ENCODE assay signal across 7 cellular contexts in genomic region chr1:38529946-38530345, GRCh38.
"Had no signal": no experiment of that assay in that cellular context is flagged by ENCODE, and none has a peak within 500 bp of the region (broad histone marks: within the 10 kb centered on the region; RNA-seq: fewer than 3 reads in every experiment).

No MANE protein-coding gene starts in this region.

- H3K9ac ChIP-seq: GM23248 had no signal

- H3K36me3 Mint-ChIP-seq: IgD-negative memory B cell had no signal

- H3K36me3 ChIP-seq: HAP-1 had no signal

- H2AFZ ChIP-seq: GM23248 had no signal

- H3K9me3 Mint-ChIP-seq: IgD-negative memory B cell had no signal

- H3K9me3 ChIP-seq: HAP-1 had no signal

- ATAC-seq: HCT116 had no signal

- H3K27ac ChIP-seq: GM23248 had no signal

- H3K4me3 Mint-ChIP-seq: HFFc6, IgD-negative memory B cell had no signal

- H3K4me1 ChIP-seq: HAP-1 had no signal

- H3K27ac Mint-ChIP-seq: HFFc6 had no signal

- H3K4me3 ChIP-seq: GM23248, HAP-1 had no signal

- DNase-seq: GOT3, H7, HFFc6 had no signal
